ENCODE assay signal across 8 cellular contexts in the genomic region with DNA sequence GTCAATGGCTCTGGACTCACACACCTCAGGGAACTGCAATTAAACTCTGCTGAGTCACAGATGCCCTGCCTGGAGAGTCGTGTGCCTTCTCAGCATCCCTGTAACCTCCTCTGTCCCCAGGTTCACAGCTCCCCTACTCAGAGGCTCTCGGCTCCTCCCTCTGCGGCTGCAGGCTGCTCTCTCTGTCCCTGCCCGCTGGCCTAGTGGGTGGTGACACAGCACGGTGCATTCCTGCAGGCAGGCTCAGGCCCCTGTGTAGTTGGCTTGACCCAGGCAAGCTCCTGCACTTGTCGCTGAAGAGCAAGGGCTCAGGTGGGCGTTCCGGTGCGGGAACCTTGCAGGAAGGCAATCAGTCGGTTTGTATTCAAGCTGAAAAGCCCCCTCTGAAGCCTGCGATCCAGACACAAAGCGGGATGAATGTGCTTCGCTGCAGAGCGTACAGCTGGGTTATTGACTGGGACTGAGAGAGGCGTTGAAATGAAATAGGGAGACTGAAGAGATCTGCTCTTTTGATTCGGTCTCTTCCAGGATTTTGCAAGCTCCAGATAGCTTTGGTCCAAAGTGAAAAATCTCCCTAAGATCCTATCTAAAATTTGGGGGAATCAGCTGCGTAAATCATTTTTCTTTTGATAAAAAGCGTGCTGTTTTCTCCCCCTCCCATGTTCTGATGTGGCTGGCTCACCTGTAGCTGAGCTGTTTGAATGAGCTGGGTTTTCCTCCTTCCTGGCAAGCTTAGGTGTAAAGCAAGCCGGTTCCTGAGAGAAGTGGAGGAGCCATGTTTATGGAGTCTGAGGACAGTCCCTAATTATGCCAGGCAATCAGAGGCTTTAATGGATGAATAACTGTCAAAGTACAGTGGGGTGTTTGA.
DNase-seq lines count a peak whose midpoint lies in the region; TF ChIP-seq lines count a peak whose summit lies in the region.

No MANE protein-coding gene starts in this region.

- H3K9me3 Mint-ChIP-seq in chondrocyte (ENCODE audit: low read depth), result no peaks in the 10 kb centered on the region
- H3K9me3 Mint-ChIP-seq in neural progenitor cell, result peaks cover 2% of the 10 kb centered on the region

- H3K79me2 ChIP-seq in neural progenitor cell (ENCODE audit: low read depth), result no peaks in the 10 kb centered on the region

- no peak overlapping the region for H3K27ac Mint-ChIP-seq in chondrocyte (ENCODE audit: unreplicated experiment)
- H3K27ac Mint-ChIP-seq in neural progenitor cell, result peak overlapping the region; percentile 80

- H3K9me3 ChIP-seq in HUES6 (ENCODE audit: control insufficient read depth, insufficient read depth, low read depth, low read length) (no peaks in the 10 kb centered on the region), neural progenitor cell (ENCODE audit: low read depth) (no peaks in the 10 kb centered on the region), suprapubic skin (no peaks in the 10 kb centered on the region), tibial artery (no peaks in the 10 kb centered on the region)

- in situ Hi-C loops in GM13976 (cut with MboI; ENCODE audit: low sequenced_read_pairs, unreplicated experiment), result loop anchor here (25.0 kb wide), 1 partner anchor 645 kb away; no protein-coding TSS in a partner anchor

- no peak overlapping the region for H3K9ac ChIP-seq in HUES6 (ENCODE audit: low read length)
- no peak overlapping the region for H3K9ac ChIP-seq in neural progenitor cell

- peaks cover 45% of the 10 kb centered on the region for H3K27me3 ChIP-seq in HUES6 (ENCODE audit: control insufficient read depth, insufficient read depth, low read length)
- H3K27me3 ChIP-seq in neural progenitor cell, result peaks cover 40% of the 10 kb centered on the region
- no peaks in the 10 kb centered on the region for H3K27me3 ChIP-seq in suprapubic skin
- no peaks in the 10 kb centered on the region for H3K27me3 ChIP-seq in tibial artery

- peak overlapping the region; percentile 47 for H3K4me3 ChIP-seq in HUES6 (ENCODE audit: low read depth, low read length)
- peak overlapping the region; percentile 36 for H3K4me3 ChIP-seq in neural progenitor cell
- H3K4me3 ChIP-seq in suprapubic skin, result no peak overlapping the region
- H3K4me3 ChIP-seq in tibial artery, result no peak overlapping the region

- H3K4me3 Mint-ChIP-seq in chondrocyte (ENCODE audit: unreplicated experiment), result peak overlapping the region; percentile 17
- peak overlapping the region; percentile 82 for H3K4me3 Mint-ChIP-seq in neural progenitor cell

- H3K27me3 Mint-ChIP-seq in chondrocyte (ENCODE audit: low read depth) (peaks cover 11% of the 10 kb centered on the region), neural progenitor cell (ENCODE audit: insufficient read depth, low read depth) (peaks cover 12% of the 10 kb centered on the region)

- WGBS in suprapubic skin, result 24% methylated on average over 19 of the region's 19 CpGs

- H3K4me1 ChIP-seq in HUES6 (ENCODE audit: control insufficient read depth, insufficient read depth, low read length), result peaks cover 26% of the 10 kb centered on the region
- H3K4me1 ChIP-seq in neural progenitor cell, result peaks cover 70% of the 10 kb centered on the region
- peaks cover 2% of the 10 kb centered on the region for H3K4me1 ChIP-seq in suprapubic skin
- peaks cover 0 to 6% (median 0%) of the 10 kb centered on the region in 4 donors for H3K4me1 ChIP-seq in tibial artery

- H3K4me2 ChIP-seq in neural progenitor cell, result peak overlapping the region; percentile 79

- no peak overlapping the region for H3K27ac ChIP-seq in HUES6 (ENCODE audit: low read depth, low read length)
- peak overlapping the region; percentile 56 for H3K27ac ChIP-seq in neural progenitor cell
- no peak overlapping the region for H3K27ac ChIP-seq in suprapubic skin
- H3K27ac ChIP-seq in tibial artery, result no peak overlapping the region

- H3F3A ChIP-seq in neural progenitor cell (ENCODE audit: low read depth), result peaks cover 45% of the 10 kb centered on the region

- intact Hi-C loops in tibial artery (cut with DNase I; ENCODE audit: low total_unique reads), result no loop called here

- H2AFZ ChIP-seq in neural progenitor cell (replicated peaks), result no peak overlapping the region

- no peak for TF ChIP-seq POLR2A in suprapubic skin (IDR thresholded peaks at IDR 0.05)

- H3K4me1 Mint-ChIP-seq in chondrocyte (ENCODE audit: low read depth), result peaks cover 5% of the 10 kb centered on the region
- peaks cover 55% of the 10 kb centered on the region for H3K4me1 Mint-ChIP-seq in neural progenitor cell

- H3K36me3 ChIP-seq in HUES6 (ENCODE audit: control insufficient read depth, insufficient read depth, low read length) (no peaks in the 10 kb centered on the region), neural progenitor cell (no peaks in the 10 kb centered on the region), suprapubic skin (no peaks in the 10 kb centered on the region), tibial artery (no peaks in the 10 kb centered on the region)

- no peak for TF ChIP-seq EP300 in suprapubic skin (IDR thresholded peaks at IDR 0.05)

- H3K36me3 Mint-ChIP-seq in chondrocyte (ENCODE audit: low read depth), result no peaks in the 10 kb centered on the region
- no peaks in the 10 kb centered on the region for H3K36me3 Mint-ChIP-seq in neural progenitor cell

- DNase-seq in GM13976 (ENCODE audit: low spot score) (peak; percentile 17), chondrocyte (ENCODE audit: low spot score) (peak; percentile 79), neural progenitor cell (ENCODE audit: low spot score) (peak; percentile 85), SKM-1 (lab: John Stamatoyannopoulos, UW; ENCODE audit: unreplicated experiment) (no peak), suprapubic skin (ENCODE audit: low spot score in 2 of 2) (no peak), tibial artery (no peak)
- no peak for DNase-seq in activated CD4-positive, CD25-positive, alpha-beta regulatory T cell (lab: John Stamatoyannopoulos, UW)

- peaks cover 11% of the 10 kb centered on the region for H4K20me1 ChIP-seq in neural progenitor cell (ENCODE audit: low read depth)

- TF ChIP-seq CTCF in GM13976 (IDR thresholded peaks at IDR 0.05; ENCODE audit: borderline replicate concordance, control extremely low read depth, extremely low read depth, insufficient read depth, missing control alignments) (no peak), chondrocyte (IDR thresholded peaks at IDR 0.05) (no peak), neural progenitor cell (IDR thresholded peaks at IDR 0.05) (no peak), suprapubic skin (IDR thresholded peaks at IDR 0.05) (no peak), tibial artery (IDR thresholded peaks at IDR 0.05) (no peak)

Comparison
In these comparisons a context has a peak if more than half of its experiments do, and no peak if none do; other contexts are left out.
1. DNase-seq: peak in GM13976 (single experiment), chondrocyte (single experiment) and neural progenitor cell (single experiment); none in SKM-1 (single experiment), suprapubic skin (0 of 2), tibial artery (0 of 2) and activated CD4-positive, CD25-positive, alpha-beta regulatory T cell (0 of 4).
2. H3K4me3 ChIP-seq: peak in HUES6 (single experiment) and neural progenitor cell (single experiment); none in suprapubic skin (single experiment) and tibial artery (0 of 2).